Comparison of ENCODE assay signal across 8 cellular contexts in the genomic region with DNA sequence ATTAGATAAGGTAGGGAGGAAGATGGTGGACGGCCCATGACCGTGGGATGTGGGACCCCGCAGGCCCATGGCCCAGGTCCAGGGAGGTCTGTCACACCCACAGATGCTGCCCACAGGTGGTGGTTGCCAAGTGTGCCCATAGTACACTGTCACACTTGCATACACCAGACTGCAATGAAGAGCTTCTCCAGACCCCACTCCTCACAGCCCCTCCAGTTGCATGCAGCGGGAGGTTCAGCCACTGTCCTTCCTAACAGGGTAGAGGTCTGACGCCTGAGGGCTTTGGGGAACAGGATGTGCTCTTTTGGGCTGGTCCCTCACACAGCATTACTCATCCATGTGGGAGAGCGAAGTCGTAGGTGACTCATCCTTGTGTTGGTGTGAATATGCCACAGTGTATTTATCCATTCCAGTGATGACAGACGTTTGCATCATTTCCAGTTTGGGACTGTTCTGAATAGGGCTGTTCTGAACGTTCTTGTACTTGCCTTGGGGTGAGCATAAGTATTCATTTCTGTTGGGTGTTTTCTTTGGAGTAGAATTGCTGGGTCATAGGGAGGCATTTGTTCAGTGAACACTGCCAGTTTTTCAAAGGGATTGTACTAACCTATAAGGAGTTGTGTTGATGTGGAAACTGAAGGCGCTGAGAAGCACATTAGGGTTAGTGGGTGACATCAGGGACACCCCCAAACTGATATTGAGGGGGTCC. TPM values are rescaled to one million over a fixed set of nuclear protein-coding genes. Genes with fewer than 3 reads are reported as not detected.
DNase-seq lines count a peak whose midpoint lies in the region; ATAC-seq lines count a peak whose summit lies in the region.

No MANE protein-coding gene starts in this region.

- peaks cover 17% of the 10 kb centered on the region for H3K27me3 Mint-ChIP-seq in activated T-cell treated with anti-CD3 and anti-CD28 coated beads, Interleukin-2, amount 50 U/mL, for 4 hours (ENCODE audit: low read depth)

- H3K4me2 ChIP-seq in skeletal muscle satellite cell (ENCODE audit: low read length) = peak overlapping the region; percentile 73

- H3K9me3 ChIP-seq in skeletal muscle satellite cell (replicated peaks; ENCODE audit: low read length) = no peaks in the 10 kb centered on the region

- no peaks in the 10 kb centered on the region for H3K36me3 Mint-ChIP-seq in activated T-cell treated with anti-CD3 and anti-CD28 coated beads, Interleukin-2, amount 50 U/mL, for 4 hours (ENCODE audit: insufficient read depth)

- peak; percentile 34 to 49 for DNase-seq in activated CD4-positive, alpha-beta T cell treated with anti-CD3 and anti-CD28 coated beads for 24 hours (ENCODE audit: low read depth in 2 of 2)
- DNase-seq in activated CD4-positive, alpha-beta T cell treated with anti-CD3 and anti-CD28 coated beads for 1 hour = no peak
- peak; percentile 4 for DNase-seq in NCI-H1694 (lab: John Stamatoyannopoulos, UW)
- peak; percentile 27 for DNase-seq in activated T-cell treated with anti-CD3 and anti-CD28 coated beads, Interleukin-2, amount 50 U/mL, for 4 hours
- peak; percentile 86 for DNase-seq in glomerular endothelial cell (ENCODE audit: extremely low read depth, low read depth, low spot score)
- no peak for DNase-seq in DMS153 treated with DMSO at 0.1 percent for 48 hours (lab: John Stamatoyannopoulos, UW; ENCODE audit: unreplicated experiment)

- ATAC-seq in activated T-cell treated with anti-CD3 and anti-CD28 coated beads, Interleukin-2, amount 50 U/mL, for 4 hours = peak; percentile 97 to 98
- ATAC-seq in GM19324 (IDR thresholded peaks at IDR 0.05; ENCODE audit: low FRiP score, unreplicated experiment) = no peak

- H3K36me3 ChIP-seq in skeletal muscle satellite cell (ENCODE audit: insufficient read depth, low read length) = no peaks in the 10 kb centered on the region

- H3K9me3 Mint-ChIP-seq in activated T-cell treated with anti-CD3 and anti-CD28 coated beads, Interleukin-2, amount 50 U/mL, for 4 hours = no peaks in the 10 kb centered on the region

- peak overlapping the region; percentile 86 for H3K9ac ChIP-seq in skeletal muscle satellite cell (ENCODE audit: low read depth, low read length)

- peak overlapping the region; percentile 27 for H3K4me3 ChIP-seq in skeletal muscle satellite cell (ENCODE audit: low read length)

- peak overlapping the region; percentile 4 for H3K4me3 Mint-ChIP-seq in activated T-cell treated with anti-CD3 and anti-CD28 coated beads, Interleukin-2, amount 50 U/mL, for 4 hours

- peaks cover 70% of the 10 kb centered on the region for H3K4me1 ChIP-seq in skeletal muscle satellite cell (ENCODE audit: control insufficient read depth, insufficient read depth, low read length)

- H3K27me3 ChIP-seq in skeletal muscle satellite cell (ENCODE audit: control insufficient read depth, insufficient read depth, low read length) = no peaks in the 10 kb centered on the region

- peaks cover 20% of the 10 kb centered on the region for H3K4me1 Mint-ChIP-seq in activated T-cell treated with anti-CD3 and anti-CD28 coated beads, Interleukin-2, amount 50 U/mL, for 4 hours (ENCODE audit: low read depth)

RNA-seq across cellular contexts. Expression of a gene that starts 10.1 kb away (rescaled TPM):
- total RNA-seq in activated T-cell treated with anti-CD3 and anti-CD28 coated beads, Interleukin-2, amount 50 U/mL, for 4 hours = 10 to 100 TPM; 32.5 to 37.6 (median 34.6) TPM
- 113 and 128 TPM in 2 replicates for total RNA-seq in glomerular endothelial cell
- 414 and 533 TPM in 2 replicates for total RNA-seq in skeletal muscle satellite cell (2012; rRNA removed)

RNA-seq across cellular contexts. Expression of a gene that starts 42.3 kb away (rescaled TPM):
- total RNA-seq in activated T-cell treated with anti-CD3 and anti-CD28 coated beads, Interleukin-2, amount 50 U/mL, for 4 hours = 10 to 100 TPM; 43.4 to 51.2 (median 47.1) TPM
- total RNA-seq in glomerular endothelial cell = 46.3 and 57.7 TPM in 2 replicates
- 75.4 and 76.6 TPM in 2 replicates for total RNA-seq in skeletal muscle satellite cell (2012; rRNA removed)

Comparison
In these comparisons a context has a peak if more than half of its experiments do, and no peak if none do; other contexts are left out.
1. DNase-seq: peak in activated CD4-positive, alpha-beta T cell treated with anti-CD3 and anti-CD28 coated beads for 24 hours (2 of 2), NCI-H1694 (single experiment), activated T-cell treated with anti-CD3 and anti-CD28 coated beads, Interleukin-2, amount 50 U/mL, for 4 hours (single experiment) and glomerular endothelial cell (single experiment); none in activated CD4-positive, alpha-beta T cell treated with anti-CD3 and anti-CD28 coated beads for 1 hour (single experiment) and DMS153 treated with DMSO at 0.1 percent for 48 hours (single experiment).